ENCODE assay signal across 31 cellular contexts in the genomic region with DNA sequence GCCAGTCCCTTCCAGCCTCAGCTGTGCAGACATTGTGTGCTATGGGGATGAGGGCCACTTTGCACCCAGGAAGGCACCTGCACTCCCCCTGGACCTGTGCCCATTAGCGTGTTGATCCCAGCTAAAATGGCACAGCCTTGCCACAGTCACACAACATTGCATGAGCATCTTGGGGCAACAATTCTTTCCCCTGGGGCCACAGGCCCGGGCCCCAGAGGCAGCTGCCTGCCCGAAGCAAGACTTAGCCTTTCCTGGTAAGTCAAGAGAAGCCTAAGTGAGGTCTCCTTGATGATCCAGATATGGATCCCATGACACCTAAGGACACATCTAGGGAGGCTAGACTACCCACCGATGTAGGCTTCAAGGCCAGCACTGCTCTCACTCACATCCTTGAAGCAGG.
DNase-seq lines count a peak whose midpoint lies in the region; ATAC-seq and TF ChIP-seq lines count a peak whose summit lies in the region.
"Had no signal": no experiment of that assay in that cellular context is flagged by ENCODE, and none has a peak within 500 bp of the region (broad histone marks: within the 10 kb centered on the region; RNA-seq: fewer than 3 reads in every experiment).

No MANE protein-coding gene starts in this region.

- peaks cover 11% of the 10 kb centered on the region for H3K36me3 Mint-ChIP-seq in activated B cell treated with CpG ODN at 0.5 μM for 24 hours (ENCODE audit: low read depth)
- H3K36me3 Mint-ChIP-seq: activated CD4-positive, alpha-beta memory T cell treated with anti-CD3 and anti-CD28 coated beads for 36 hours; activated naive CD4-positive, alpha-beta T cell treated with anti-CD3 and anti-CD28 coated beads, Interleukin-2, amount 10 ng/mL, durations not matched to agents 7 days and 5 days; naive thymus-derived CD8-positive, alpha-beta T cell; type B pancreatic cell had no signal

- no peak overlapping the region for H2BK120ac ChIP-seq in trophoblast cell (ENCODE audit: insufficient read depth, low read length, poor library complexity)

- H3K36me3 ChIP-seq in BLaER1, result no peaks in the 10 kb centered on the region
- H3K36me3 ChIP-seq in trophoblast cell (ENCODE audit: control insufficient read depth in 1 of 2, insufficient read depth in 2 of 2, low read length in 2 of 2), result no peaks in the 10 kb centered on the region
- H3K36me3 ChIP-seq: adrenal gland, heart left ventricle, prostate gland, right lobe of liver had no signal

- no peaks in the 10 kb centered on the region for H3K27me3 Mint-ChIP-seq in activated B cell treated with CpG ODN at 0.5 μM for 24 hours
- H3K27me3 Mint-ChIP-seq: CD4-positive, alpha-beta T cell had no signal

- H3K4me1 Mint-ChIP-seq in activated B cell treated with CpG ODN at 0.5 μM for 24 hours, result peaks cover 96% of the 10 kb centered on the region

- CTCF ChIA-PET in activated B cell treated with CpG ODN at 0.5 μM for 24 hours (lab: Charles Lee), result interaction anchor here (0.8 to 1.6 kb wide), 5 partner anchors 9 to 463 kb away, joined by 3 to 6 read pairs (median 3); no protein-coding TSS in a partner anchor

- no peak overlapping the region for H3K4ac ChIP-seq in trophoblast cell (ENCODE audit: low read depth, low read length)

- no peak for TF ChIP-seq CTCF in activated B cell treated with CpG ODN at 0.5 μM for 24 hours (IDR thresholded peaks at IDR 0.05)

- H3K23ac ChIP-seq in trophoblast cell (ENCODE audit: low read length), result no peak overlapping the region

- WGBS in trophoblast cell (ENCODE audit: extremely low coverage, insufficient coverage, insufficient read length), result no CpG with 5 or more reads among the region's 4 CpGs

- peaks cover 80% of the 10 kb centered on the region for H3K4me1 ChIP-seq in BLaER1
- H3K4me1 ChIP-seq in trophoblast cell (ENCODE audit: control insufficient read depth in 1 of 2, insufficient read depth in 2 of 2, low read length in 2 of 2), result peaks cover 4 to 5% of the 10 kb centered on the region in 2 experiments
- H3K4me1 ChIP-seq: adrenal gland, heart left ventricle, prostate gland, right lobe of liver had no signal

- no peak overlapping the region for H2AK5ac ChIP-seq in trophoblast cell (ENCODE audit: low read length)

- DNase-seq in activated B cell treated with CpG ODN at 0.5 μM for 24 hours, result no peak
- DNase-seq in trophoblast cell, result no peak
- no peak for DNase-seq in Ammon's horn (ENCODE audit: low spot score)
- DNase-seq in SIG-M5 treated with dmso at 0.1 percent for 504 hours (lab: John Stamatoyannopoulos, UW; ENCODE audit: unreplicated experiment), result no peak
- no peak for DNase-seq in activated gamma-delta T cell (lab: John Stamatoyannopoulos, UW)
- no peak for DNase-seq in kidney glomerular epithelial cell (lab: John Stamatoyannopoulos, UW)
- DNase-seq: activated CD4-positive, alpha-beta memory T cell treated with anti-CD3 and anti-CD28 coated beads for 36 hours; activated CD8-positive, alpha-beta memory T cell treated with anti-CD3 and anti-CD28 coated beads, Interleukin-2, amount 50 U/mL, for 48 hours; activated naive CD4-positive, alpha-beta T cell treated with anti-CD3 and anti-CD28 coated beads, Interleukin-2, amount 10 ng/mL, durations not matched to agents 7 days and 5 days; adrenal gland; CD4-positive, alpha-beta T cell; central memory CD4-positive, alpha-beta T cell; foreskin fibroblast; heart left ventricle; kidney; naive thymus-derived CD8-positive, alpha-beta T cell; NCI-H1092; NCI-H1694; NCI-H446 treated with DMSO at 0.1 percent for 48 hours; NCI-H82; nucleus accumbens; right lobe of liver had no signal

- H2AFZ ChIP-seq in trophoblast cell (ENCODE audit: insufficient read depth, low read length, poor library complexity), result no peak overlapping the region

- H3K9me3 Mint-ChIP-seq in activated B cell treated with CpG ODN at 0.5 μM for 24 hours, result peaks cover 15% of the 10 kb centered on the region
- H3K9me3 Mint-ChIP-seq: activated CD4-positive, alpha-beta memory T cell treated with anti-CD3 and anti-CD28 coated beads for 36 hours; activated naive CD4-positive, alpha-beta T cell treated with anti-CD3 and anti-CD28 coated beads, Interleukin-2, amount 10 ng/mL, durations not matched to agents 7 days and 5 days; activated T-helper 1 cell treated with anti-CD3 and anti-CD28 coated beads, Interleukin-12 subunit alpha, Interleukin-12 subunit beta, Interleukin-2, Interleukin-4 antibody, amounts not matched to agents 30 ng/mL and 10 ng/mL and 1 ng/mL, durations not matched to agents 14 hours and 24 hours and 36 hours; CD4-positive, alpha-beta T cell; dendritic cell treated with granulocyte-macrophage colony-stimulating factor and Interleukin-4, amounts not matched to agents 40 ng/mL and 50 ng/mL, for 4 days; T-helper 1 cell treated with Interleukin-12 subunit alpha and Interleukin-12 subunit beta and Interleukin-4 antibody, amounts not matched to agents 30 μg/mL and 1 μg/mL, for 36 hours had no signal

- H2BK12ac ChIP-seq in trophoblast cell (ENCODE audit: low read length), result no peak overlapping the region

- intact Hi-C loops in activated B cell treated with CpG ODN at 0.5 μM for 24 hours (cut with micrococcal nuclease), result loop anchor here (1.0 to 10.0 kb wide), 6 partner anchors 14 to 1047 kb away; no protein-coding TSS in a partner anchor

- no peak overlapping the region for H3K18ac ChIP-seq in trophoblast cell (ENCODE audit: low read length)

- H3K14ac ChIP-seq in trophoblast cell (ENCODE audit: low read length), result no peak overlapping the region

- H2BK5ac ChIP-seq in trophoblast cell (ENCODE audit: low read depth, low read length, poor library complexity), result no peak overlapping the region

- no peaks in the 10 kb centered on the region for H3K79me1 ChIP-seq in trophoblast cell (ENCODE audit: low read length)

- H4K8ac ChIP-seq in trophoblast cell (ENCODE audit: low read depth, low read length), result no peak overlapping the region

- H3K27me3 ChIP-seq in BLaER1 (no peaks in the 10 kb centered on the region), trophoblast cell (ENCODE audit: insufficient read depth, low read length) (no peaks in the 10 kb centered on the region)
- H3K27me3 ChIP-seq: adrenal gland, heart left ventricle, right lobe of liver had no signal

- H3K9me3 ChIP-seq in BLaER1, result peaks cover 12% of the 10 kb centered on the region; the same call in 1 of the 2 replicates
- H3K9me3 ChIP-seq in trophoblast cell (ENCODE audit: insufficient read depth, low read depth, low read length), result peaks cover 2% of the 10 kb centered on the region
- H3K9me3 ChIP-seq: adrenal gland, prostate gland, right lobe of liver had no signal

- H4K20me1 ChIP-seq in BLaER1, result no peaks in the 10 kb centered on the region

- H3K79me2 ChIP-seq in trophoblast cell (ENCODE audit: control insufficient read depth, insufficient read depth, low read length, poor library complexity), result no peaks in the 10 kb centered on the region

- H3K4me3 ChIP-seq in BLaER1 (peak overlapping the region; percentile 8; the same call in 1 of the 2 replicates), trophoblast cell (ENCODE audit: low read depth, low read length) (peak overlapping the region; percentile 20)
- H3K4me3 ChIP-seq: adrenal gland, heart left ventricle, prostate gland, right lobe of liver had no signal

- H3K27ac Mint-ChIP-seq in activated B cell treated with CpG ODN at 0.5 μM for 24 hours, result peak overlapping the region; percentile 97
- H3K27ac Mint-ChIP-seq: activated CD4-positive, alpha-beta memory T cell treated with anti-CD3 and anti-CD28 coated beads for 36 hours; activated naive CD4-positive, alpha-beta T cell treated with anti-CD3 and anti-CD28 coated beads, Interleukin-2, amount 10 ng/mL, durations not matched to agents 7 days and 5 days; activated T-helper 1 cell treated with anti-CD3 and anti-CD28 coated beads, Interleukin-12 subunit alpha, Interleukin-12 subunit beta, Interleukin-2, Interleukin-4 antibody, amounts not matched to agents 30 ng/mL and 10 ng/mL and 1 ng/mL, durations not matched to agents 14 hours and 24 hours and 36 hours; CD4-positive, alpha-beta T cell; dendritic cell treated with granulocyte-macrophage colony-stimulating factor and Interleukin-4, amounts not matched to agents 40 ng/mL and 50 ng/mL, for 4 days; T-helper 1 cell treated with Interleukin-12 subunit alpha and Interleukin-12 subunit beta and Interleukin-4 antibody, amounts not matched to agents 30 μg/mL and 1 μg/mL, for 36 hours; type B pancreatic cell had no signal

- ATAC-seq in GM21528 (IDR thresholded peaks at IDR 0.05; ENCODE audit: low FRiP score, unreplicated experiment), result peak; percentile 0
- peak; percentile 9 for ATAC-seq in activated B cell treated with CpG ODN at 0.5 μM for 24 hours (ENCODE audit: low read depth)
- ATAC-seq: esophagus mucosa; heart left ventricle; naive thymus-derived CD8-positive, alpha-beta T cell had no signal

- H4K12ac ChIP-seq in trophoblast cell (ENCODE audit: low read depth, low read length), result no peak overlapping the region

- no peak overlapping the region for H4K91ac ChIP-seq in trophoblast cell (ENCODE audit: low read depth, low read length)

- H3K27ac ChIP-seq in BLaER1 (peak overlapping the region; percentile 84), trophoblast cell (ENCODE audit: low read depth, low read length) (no peak overlapping the region)
- H3K27ac ChIP-seq: adrenal gland, heart left ventricle, prostate gland, right lobe of liver, RWPE1 had no signal

- POLR2A ChIA-PET in activated B cell treated with CpG ODN at 0.5 μM for 24 hours (lab: Charles Lee), result interaction anchor here (0.6 to 9.5 kb wide), 24 partner anchors 10 to 293 kb away, joined by 3 to 223 read pairs (median 6); a partner anchor contains a TSS

- H3K4me3 Mint-ChIP-seq in activated B cell treated with CpG ODN at 0.5 μM for 24 hours, result peak overlapping the region; percentile 59
- H3K4me3 Mint-ChIP-seq: activated CD4-positive, alpha-beta memory T cell treated with anti-CD3 and anti-CD28 coated beads for 36 hours; activated naive CD4-positive, alpha-beta T cell treated with anti-CD3 and anti-CD28 coated beads, Interleukin-2, amount 10 ng/mL, durations not matched to agents 7 days and 5 days; activated T-helper 1 cell treated with anti-CD3 and anti-CD28 coated beads, Interleukin-12 subunit alpha, Interleukin-12 subunit beta, Interleukin-2, Interleukin-4 antibody, amounts not matched to agents 30 ng/mL and 10 ng/mL and 1 ng/mL, durations not matched to agents 14 hours and 24 hours and 36 hours; CD4-positive, alpha-beta T cell; dendritic cell treated with granulocyte-macrophage colony-stimulating factor and Interleukin-4, amounts not matched to agents 40 ng/mL and 50 ng/mL, for 4 days; T-helper 1 cell treated with Interleukin-12 subunit alpha and Interleukin-12 subunit beta and Interleukin-4 antibody, amounts not matched to agents 30 μg/mL and 1 μg/mL, for 36 hours; type B pancreatic cell had no signal

- H3K9ac ChIP-seq in BLaER1 (peak overlapping the region; percentile 20; the same call in 1 of the 2 replicates), trophoblast cell (ENCODE audit: low read length) (no peak overlapping the region)

- H3K4me2 ChIP-seq in BLaER1, result peak overlapping the region; percentile 82
- H3K4me2 ChIP-seq in trophoblast cell (ENCODE audit: low read length), result no peak overlapping the region
